In genomic region chr9:78004478-78005229, GRCh38 we compare ENCODE assay signal across 11 cellular contexts. TPM values are rescaled to one million over a fixed set of nuclear protein-coding genes. Genes with fewer than 3 reads are reported as not detected.
A peak's percentile ranks its signal among the peaks of the same experiment; 100 is the strongest.
DNase-seq lines count a peak whose midpoint lies in the region; ATAC-seq and TF ChIP-seq lines count a peak whose summit lies in the region.
"Had no signal": no experiment of that assay in that cellular context is flagged by ENCODE, and none has a peak within 500 bp of the region (broad histone marks: within the 10 kb centered on the region; RNA-seq: fewer than 3 reads in every experiment).

No MANE protein-coding gene starts in this region.

- H3K4me1 ChIP-seq in cardiac muscle cell (ENCODE audit: low read depth) (peaks cover 6% of the 10 kb centered on the region), heart left ventricle (peaks cover 0 to 88% (median 12%) of the 10 kb centered on the region in 12 donors)

- H3K27me3 Mint-ChIP-seq in activated CD4-positive, alpha-beta T cell treated with anti-CD3 and anti-CD28 coated beads, Interleukin-2, amount 10 ng/mL, durations not matched to agents 7 days and 5 days, result no peaks in the 10 kb centered on the region

- H3K4me3 ChIP-seq in cardiac muscle cell (no peak overlapping the region), heart left ventricle (no peak overlapping the region), fibroblast of villous mesenchyme (ENCODE audit: low read depth, low read length) (no peak overlapping the region)
- H3K4me3 ChIP-seq: dorsolateral prefrontal cortex, lung had no signal

- H3K9me3 ChIP-seq in cardiac muscle cell (ENCODE audit: low read depth), result no peaks in the 10 kb centered on the region
- H3K9me3 ChIP-seq in heart left ventricle, result no peaks in the 10 kb centered on the region

- no peak overlapping the region for H3K27ac Mint-ChIP-seq in activated CD4-positive, alpha-beta T cell treated with anti-CD3 and anti-CD28 coated beads, Interleukin-2, amount 10 ng/mL, durations not matched to agents 7 days and 5 days

- no peak overlapping the region for H3K4me3 Mint-ChIP-seq in activated CD4-positive, alpha-beta T cell treated with anti-CD3 and anti-CD28 coated beads, Interleukin-2, amount 10 ng/mL, durations not matched to agents 7 days and 5 days

- peaks cover 14% of the 10 kb centered on the region for H3K36me3 Mint-ChIP-seq in activated CD4-positive, alpha-beta T cell treated with anti-CD3 and anti-CD28 coated beads, Interleukin-2, amount 10 ng/mL, durations not matched to agents 7 days and 5 days (ENCODE audit: low read depth)

- intact Hi-C loops in heart left ventricle (cut with DNase I), result no loop called here

- POLR2A ChIA-PET in activated CD4-positive, alpha-beta T cell treated with anti-CD3 and anti-CD28 coated beads, Interleukin-2, amount 10 ng/mL, durations not matched to agents 7 days and 5 days (lab: Charles Lee), result no interaction called here

- H3K36me3 ChIP-seq in cardiac muscle cell (no peaks in the 10 kb centered on the region), heart left ventricle (no peaks in the 10 kb centered on the region)

- no peak for ATAC-seq in heart left ventricle

- DNase-seq in cardiac muscle cell (ENCODE audit: low read depth in 1 of 2, low spot score in 1 of 2) (peak in 1 of 2 donors; percentile 38), heart left ventricle (no peak), RKO (ENCODE audit: low spot score) (peak; percentile 34), fibroblast of villous mesenchyme (ENCODE audit: low read depth) (no peak), NCI-H1105 (lab: John Stamatoyannopoulos, UW) (no peak), UCSD-AML1 (lab: John Stamatoyannopoulos, UW; ENCODE audit: unreplicated experiment) (no peak)
- DNase-seq in activated CD4-positive, alpha-beta T cell treated with anti-CD3 and anti-CD28 coated beads, Interleukin-2, amount 10 ng/mL, durations not matched to agents 7 days and 5 days, result no peak
- DNase-seq in activated CD4-positive, alpha-beta T cell treated with anti-CD3 and anti-CD28 coated beads, Interleukin-2, amount 50 U/mL, for 48 hours, result no peak
- DNase-seq: dorsolateral prefrontal cortex, NCI-H510A had no signal

- H3K27me3 ChIP-seq in cardiac muscle cell (no peaks in the 10 kb centered on the region), heart left ventricle (no peaks in the 10 kb centered on the region)
- H3K27me3 ChIP-seq: dorsolateral prefrontal cortex had no signal

- H3K4me1 Mint-ChIP-seq in activated CD4-positive, alpha-beta T cell treated with anti-CD3 and anti-CD28 coated beads, Interleukin-2, amount 10 ng/mL, durations not matched to agents 7 days and 5 days, result peaks cover 29% of the 10 kb centered on the region

- 84 to 88% (median 85%) methylated on average over 6 of the region's 6 CpGs for WGBS in heart left ventricle, 4 donors

- H3K27ac ChIP-seq in cardiac muscle cell (no peak overlapping the region), heart left ventricle (no peak overlapping the region)
- H3K27ac ChIP-seq: dorsolateral prefrontal cortex had no signal

- no peak for TF ChIP-seq POLR2A in heart left ventricle (IDR thresholded peaks at IDR 0.05)

- TF ChIP-seq CTCF in cardiac muscle cell (IDR thresholded peaks at IDR 0.05; ENCODE audit: low read depth, low read length), result peak; percentile 39
- TF ChIP-seq CTCF in heart left ventricle (IDR thresholded peaks at IDR 0.05), result peak in 4 of 12 donors; percentile 3 to 17 (median 12)
- TF ChIP-seq CTCF in fibroblast of villous mesenchyme (IDR thresholded peaks at IDR 0.05; ENCODE audit: insufficient read depth, low read depth, low read length), result peak; percentile 46

- H3K9me3 Mint-ChIP-seq in activated CD4-positive, alpha-beta T cell treated with anti-CD3 and anti-CD28 coated beads, Interleukin-2, amount 10 ng/mL, durations not matched to agents 7 days and 5 days, result no peaks in the 10 kb centered on the region

- CTCF ChIA-PET in activated CD4-positive, alpha-beta T cell treated with anti-CD3 and anti-CD28 coated beads, Interleukin-2, amount 10 ng/mL, durations not matched to agents 7 days and 5 days (lab: Charles Lee), result interaction anchor here (1.1 to 1.8 kb wide), 2 partner anchors 31 to 115 kb away, joined by 4 to 5 read pairs; no protein-coding TSS in a partner anchor

RNA-seq across cellular contexts. Expression of gene GNAQ, which starts 27.0 kb away (rescaled TPM):
- total RNA-seq in cardiac muscle cell, result 28.4 and 32.8 TPM in 2 replicates
- 21.1 and 32.4 TPM in 2 replicates for polyA plus RNA-seq in cardiac muscle cell
- total RNA-seq in heart left ventricle, result 10 to 100 TPM in 7 of 9 donors, 1 to 10 TPM in 2; 8.7 to 34.1 (median 13.3) TPM
- 1 to 10 TPM; 4.8 to 6.8 TPM for polyA plus RNA-seq in heart left ventricle
- total RNA-seq in fibroblast of villous mesenchyme, result 44.1 and 53.1 TPM in 2 replicates
- 10 to 100 TPM; 28.1 to 31.8 TPM for total RNA-seq in activated CD4-positive, alpha-beta T cell treated with anti-CD3 and anti-CD28 coated beads, Interleukin-2, amount 10 ng/mL, durations not matched to agents 7 days and 5 days
